In the genomic region with DNA sequence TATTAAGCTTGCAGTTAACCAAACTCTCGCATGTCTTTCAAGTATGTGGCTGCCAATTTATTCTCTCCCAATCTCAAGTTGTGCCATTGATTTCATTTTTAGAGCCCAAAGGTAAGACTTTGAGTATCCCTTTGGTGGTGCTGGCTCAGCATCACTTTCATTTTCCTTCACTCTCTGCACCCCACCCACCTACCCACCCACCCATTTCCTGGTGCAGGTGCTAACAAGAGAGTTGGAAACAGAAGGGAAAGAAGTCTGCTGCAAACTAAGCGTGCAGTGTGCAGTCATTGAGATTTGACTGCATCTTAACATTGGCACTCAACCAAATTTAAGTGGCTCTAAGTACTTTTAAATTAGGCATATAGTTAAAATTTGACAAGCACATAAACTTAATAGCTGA, we compare ENCODE assay signal across 12 cellular contexts.
A peak's percentile ranks its signal among the peaks of the same experiment; 100 is the strongest.
DNase-seq lines count a peak whose midpoint lies in the region; ATAC-seq and TF ChIP-seq lines count a peak whose summit lies in the region.
"Had no signal": no experiment of that assay in that cellular context is flagged by ENCODE, and none has a peak within 500 bp of the region (broad histone marks: within the 10 kb centered on the region; RNA-seq: fewer than 3 reads in every experiment).

No MANE protein-coding gene starts in this region.

- no peaks in the 10 kb centered on the region for H3F3A ChIP-seq in MM.1S (ENCODE audit: insufficient read depth, low read length)

- H3K27me3 ChIP-seq in BLaER1 treated with 17β-estradiol and CSF1 and Interleukin-3, amounts not matched to agents 10 nM and 100 nM = no peaks in the 10 kb centered on the region
- H3K27me3 ChIP-seq in MM.1S (replicated peaks; ENCODE audit: insufficient read depth, low read length) (no peaks in the 10 kb centered on the region), trophoblast cell (ENCODE audit: insufficient read depth, low read length) (no peaks in the 10 kb centered on the region)

- no peak overlapping the region for H4K12ac ChIP-seq in trophoblast cell (ENCODE audit: low read depth, low read length)

- no peaks in the 10 kb centered on the region for H3K9me3 ChIP-seq in BLaER1 treated with 17β-estradiol and CSF1 and Interleukin-3, amounts not matched to agents 10 nM and 100 nM (replicated peaks in 1 of 11)
- H3K9me3 ChIP-seq in MM.1S (replicated peaks; ENCODE audit: insufficient read depth, low read length) = no peaks in the 10 kb centered on the region
- H3K9me3 ChIP-seq in trophoblast cell (ENCODE audit: insufficient read depth, low read depth, low read length) = no peaks in the 10 kb centered on the region
- H3K9me3 ChIP-seq: stomach had no signal

- H4K8ac ChIP-seq in trophoblast cell (ENCODE audit: low read depth, low read length) = no peak overlapping the region

- H3K4me3 Mint-ChIP-seq in activated T-cell treated with anti-CD3 and anti-CD28 coated beads, Interleukin-2, amount 50 U/mL, for 4 hours = peak overlapping the region; percentile 52

- no peaks in the 10 kb centered on the region for H3K36me3 Mint-ChIP-seq in activated T-cell treated with anti-CD3 and anti-CD28 coated beads, Interleukin-2, amount 50 U/mL, for 4 hours (ENCODE audit: insufficient read depth)

- H2BK120ac ChIP-seq in trophoblast cell (ENCODE audit: insufficient read depth, low read length, poor library complexity) = no peak overlapping the region

- DNase-seq in NCI-H128 (lab: John Stamatoyannopoulos, UW; ENCODE audit: unreplicated experiment) (peak; percentile 67), MM.1S (no peak), trophoblast cell (no peak)
- DNase-seq in activated T-cell treated with anti-CD3 and anti-CD28 coated beads, Interleukin-2, amount 50 U/mL, for 4 hours = peak; percentile 16
- DNase-seq in stimulated activated CD4-positive, alpha-beta T cell treated with anti-CD3 and anti-CD28 coated beads, Interleukin-1b, Interleukin-23, amount 100 ng/mL, for 48 hours = peak; percentile 29
- DNase-seq: HCEC 1CT, MV-4-11, stomach had no signal

- no peak overlapping the region for H3K23ac ChIP-seq in trophoblast cell (ENCODE audit: low read length)

- no peaks in the 10 kb centered on the region for H3K36me3 ChIP-seq in BLaER1 treated with 17β-estradiol and CSF1 and Interleukin-3, amounts not matched to agents 10 nM and 100 nM
- no peaks in the 10 kb centered on the region for H3K36me3 ChIP-seq in MM.1S (replicated peaks; ENCODE audit: insufficient read depth, low read length)
- H3K36me3 ChIP-seq in trophoblast cell (ENCODE audit: control insufficient read depth in 1 of 2, insufficient read depth in 2 of 2, low read length in 2 of 2) = no peaks in the 10 kb centered on the region
- H3K36me3 ChIP-seq: stomach had no signal

- H3K27ac ChIP-seq in BLaER1 treated with 17β-estradiol and CSF1 and Interleukin-3, amounts not matched to agents 10 nM and 100 nM = peak overlapping the region in 2 of 11 experiments; percentile 69 to 70; a peak in 3 of 22 replicates
- H3K27ac ChIP-seq in MM.1S (ENCODE audit: low read length) (no peak overlapping the region), trophoblast cell (ENCODE audit: low read depth, low read length) (no peak overlapping the region)
- H3K27ac ChIP-seq: stomach had no signal

- H3K9me2 ChIP-seq in MM.1S (replicated peaks; ENCODE audit: insufficient read depth, low read length) = no peaks in the 10 kb centered on the region

- peak; percentile 50 to 63 for ATAC-seq in activated T-cell treated with anti-CD3 and anti-CD28 coated beads, Interleukin-2, amount 50 U/mL, for 4 hours
- ATAC-seq in GM19035 (IDR thresholded peaks at IDR 0.05; ENCODE audit: unreplicated experiment) (no peak), HG03139 (IDR thresholded peaks at IDR 0.05; ENCODE audit: unreplicated experiment) (no peak)

- H3K4me3 ChIP-seq in BLaER1 treated with 17β-estradiol and CSF1 and Interleukin-3, amounts not matched to agents 10 nM and 100 nM = no peak overlapping the region
- H3K4me3 ChIP-seq in MM.1S (ENCODE audit: low read length) (no peak overlapping the region), trophoblast cell (ENCODE audit: low read depth, low read length) (no peak overlapping the region)
- H3K4me3 ChIP-seq: skin epidermis, stomach had no signal

- H3K79me1 ChIP-seq in trophoblast cell (ENCODE audit: low read length) = no peaks in the 10 kb centered on the region

- no peaks in the 10 kb centered on the region for H3K9me3 Mint-ChIP-seq in activated T-cell treated with anti-CD3 and anti-CD28 coated beads, Interleukin-2, amount 50 U/mL, for 4 hours

- TF ChIP-seq CTCF in MM.1S (IDR thresholded peaks at IDR 0.05; ENCODE audit: low read length) = no peak

- peak overlapping the region; percentile 63 to 85 (median 77); a peak in 21 of 22 replicates for H3K4me2 ChIP-seq in BLaER1 treated with 17β-estradiol and CSF1 and Interleukin-3, amounts not matched to agents 10 nM and 100 nM
- H3K4me2 ChIP-seq in MM.1S (ENCODE audit: low read depth, low read length) (no peak overlapping the region), trophoblast cell (ENCODE audit: low read length) (no peak overlapping the region)

- peaks cover 19 to 66% (median 53%) of the 10 kb centered on the region in 10 experiments for H3K4me1 ChIP-seq in BLaER1 treated with 17β-estradiol and CSF1 and Interleukin-3, amounts not matched to agents 10 nM and 100 nM
- H3K4me1 ChIP-seq in MM.1S (ENCODE audit: low read length) (no peaks in the 10 kb centered on the region), trophoblast cell (ENCODE audit: control insufficient read depth in 1 of 2, insufficient read depth in 2 of 2, low read length in 2 of 2) (no peaks in the 10 kb centered on the region)
- H3K4me1 ChIP-seq: stomach had no signal

- no CpG with 5 or more reads among the region's 2 CpGs for WGBS in trophoblast cell (ENCODE audit: extremely low coverage, insufficient coverage, insufficient read length)

- H3K79me2 ChIP-seq in MM.1S (ENCODE audit: low read length) (no peaks in the 10 kb centered on the region), trophoblast cell (ENCODE audit: control insufficient read depth, insufficient read depth, low read length, poor library complexity) (no peaks in the 10 kb centered on the region)

- no peaks in the 10 kb centered on the region for H4K20me1 ChIP-seq in BLaER1 treated with 17β-estradiol and CSF1 and Interleukin-3, amounts not matched to agents 10 nM and 100 nM
- no peaks in the 10 kb centered on the region for H4K20me1 ChIP-seq in MM.1S (ENCODE audit: insufficient read depth, low read length)

- H3K27me3 Mint-ChIP-seq in activated T-cell treated with anti-CD3 and anti-CD28 coated beads, Interleukin-2, amount 50 U/mL, for 4 hours (ENCODE audit: low read depth) = no peaks in the 10 kb centered on the region

- H2BK5ac ChIP-seq in trophoblast cell (ENCODE audit: low read depth, low read length, poor library complexity) = no peak overlapping the region

- peaks cover 58% of the 10 kb centered on the region for H3K4me1 Mint-ChIP-seq in activated T-cell treated with anti-CD3 and anti-CD28 coated beads, Interleukin-2, amount 50 U/mL, for 4 hours (ENCODE audit: low read depth)

- no peak overlapping the region for H2AK5ac ChIP-seq in trophoblast cell (ENCODE audit: low read length)

- no peak overlapping the region for H3K18ac ChIP-seq in trophoblast cell (ENCODE audit: low read length)

- no peak overlapping the region for H2AFZ ChIP-seq in MM.1S (ENCODE audit: low read length)
- H2AFZ ChIP-seq in trophoblast cell (ENCODE audit: insufficient read depth, low read length, poor library complexity) = no peak overlapping the region

- no peak overlapping the region for H3K9ac ChIP-seq in BLaER1 treated with 17β-estradiol and CSF1 and Interleukin-3, amounts not matched to agents 10 nM and 100 nM
- H3K9ac ChIP-seq in MM.1S (ENCODE audit: low read length) (no peak overlapping the region), trophoblast cell (ENCODE audit: low read length) (no peak overlapping the region)

- H3K4ac ChIP-seq in trophoblast cell (ENCODE audit: low read depth, low read length) = no peak overlapping the region

- no peak overlapping the region for H2BK12ac ChIP-seq in trophoblast cell (ENCODE audit: low read length)

- no peak overlapping the region for H4K91ac ChIP-seq in trophoblast cell (ENCODE audit: low read depth, low read length)

- H3K14ac ChIP-seq in trophoblast cell (ENCODE audit: low read length) = no peak overlapping the region

Comparison
In these comparisons a context has a peak if more than half of its experiments do, and no peak if none do; other contexts are left out.
1. H3K4me2 ChIP-seq: peak in BLaER1 treated with 17β-estradiol and CSF1 and Interleukin-3, amounts not matched to agents 10 nM and 100 nM (11 of 11); none in MM.1S (single experiment) and trophoblast cell (single experiment).
2. DNase-seq: peak in NCI-H128 (single experiment), activated T-cell treated with anti-CD3 and anti-CD28 coated beads, Interleukin-2, amount 50 U/mL, for 4 hours (single experiment) and stimulated activated CD4-positive, alpha-beta T cell treated with anti-CD3 and anti-CD28 coated beads, Interleukin-1b, Interleukin-23, amount 100 ng/mL, for 48 hours (single experiment); none in MM.1S (single experiment) and trophoblast cell (0 of 2).
3. ATAC-seq: peak in activated T-cell treated with anti-CD3 and anti-CD28 coated beads, Interleukin-2, amount 50 U/mL, for 4 hours (2 of 2); none in GM19035 (single experiment) and HG03139 (single experiment).